In the genomic region with DNA sequence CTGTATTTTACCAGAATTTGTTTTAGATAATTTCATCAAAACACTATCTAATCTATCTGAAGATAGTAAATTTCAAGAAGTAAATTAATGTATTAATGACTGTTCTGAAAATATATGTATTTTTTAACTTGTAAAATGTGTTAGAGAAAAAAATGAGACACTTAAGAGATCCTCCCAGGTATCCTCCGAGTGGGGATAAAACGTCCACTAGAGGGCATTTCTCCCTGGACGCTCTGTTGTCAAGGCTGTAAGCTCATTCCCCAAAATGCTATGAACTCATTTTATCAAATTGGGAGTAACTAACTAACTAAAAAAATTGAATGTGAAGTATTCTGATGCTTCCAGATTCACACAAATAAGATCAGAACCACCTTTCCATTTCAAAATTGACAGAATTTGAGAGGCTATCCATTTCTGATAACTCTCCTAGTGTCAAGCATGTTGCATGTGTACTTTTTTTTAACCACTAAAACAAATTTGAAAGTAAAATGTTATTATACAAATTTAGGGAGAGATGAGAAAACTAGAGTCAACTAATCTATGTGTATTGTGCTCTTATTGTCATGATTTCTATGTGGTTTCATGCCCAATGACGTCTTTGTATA, we compare ENCODE assay signal across 8 cellular contexts.
DNase-seq lines count a peak whose midpoint lies in the region; ATAC-seq and TF ChIP-seq lines count a peak whose summit lies in the region.

No MANE protein-coding gene starts in this region.

- H3K4me3 ChIP-seq in GM23338 (no peak overlapping the region), mesenchymal stem cell (ENCODE audit: insufficient read depth in 1 of 2, low read depth in 1 of 2, low read length in 2 of 2) (no peak overlapping the region)

- H3K27me3 ChIP-seq in GM23338 (ENCODE audit: insufficient read depth) (no peaks in the 10 kb centered on the region), mesenchymal stem cell (ENCODE audit: control insufficient read depth in 1 of 2, insufficient read depth in 1 of 2, low read length in 2 of 2) (no peaks in the 10 kb centered on the region)

- no peaks in the 10 kb centered on the region for H3K9me3 Mint-ChIP-seq in activated CD4-positive, alpha-beta T cell treated with anti-CD3 and anti-CD28 coated beads for 36 hours (ENCODE audit: low read depth)
- no peaks in the 10 kb centered on the region for H3K9me3 Mint-ChIP-seq in GM23338

- H3K23ac ChIP-seq in mesenchymal stem cell (ENCODE audit: low read length in 2 of 2), result no peak overlapping the region

- WGBS in mesenchymal stem cell, result 0% methylated on average over 2 of the region's 4 CpGs

- H3K27ac Mint-ChIP-seq in activated CD4-positive, alpha-beta T cell treated with anti-CD3 and anti-CD28 coated beads for 36 hours, result no peak overlapping the region
- H3K27ac Mint-ChIP-seq in GM23338, result no peak overlapping the region

- CTCF ChIA-PET in activated CD4-positive, alpha-beta T cell treated with anti-CD3 and anti-CD28 coated beads for 36 hours (lab: Charles Lee), result interaction anchor here (1.0 to 1.3 kb wide), 2 partner anchors 866 to 867 kb away, joined by 4 read pairs; no protein-coding TSS in a partner anchor

- H3K4ac ChIP-seq in mesenchymal stem cell (ENCODE audit: low read depth in 1 of 2, low read length in 2 of 2), result no peak overlapping the region

- H4K20me1 ChIP-seq in GM23338 (replicated peaks; ENCODE audit: insufficient read depth), result no peaks in the 10 kb centered on the region

- peak; percentile 73 to 83 for TF ChIP-seq CTCF in GM23338 (conservative IDR thresholded peaks at IDR 0.05; ENCODE audit: low read depth in 2 of 2)

- H2AK5ac ChIP-seq in mesenchymal stem cell (ENCODE audit: low read length, severe bottlenecking), result no peak overlapping the region

- H3K4me1 Mint-ChIP-seq in activated CD4-positive, alpha-beta T cell treated with anti-CD3 and anti-CD28 coated beads for 36 hours, result no peaks in the 10 kb centered on the region
- peaks cover 7% of the 10 kb centered on the region; the same call in 2 of the 3 replicates for H3K4me1 Mint-ChIP-seq in GM23338

- no peak overlapping the region for H3K18ac ChIP-seq in mesenchymal stem cell (ENCODE audit: low read depth in 1 of 2, low read length in 2 of 2)

- H2BK12ac ChIP-seq in mesenchymal stem cell (ENCODE audit: low read length in 2 of 2), result no peak overlapping the region

- no peaks in the 10 kb centered on the region for H3F3A ChIP-seq in GM23338 (replicated peaks; ENCODE audit: low read depth)

- no peak for ATAC-seq in activated CD4-positive, alpha-beta T cell treated with anti-CD3 and anti-CD28 coated beads for 36 hours
- ATAC-seq in GM23338 (peak; percentile 83), GM19455 (IDR thresholded peaks at IDR 0.05; ENCODE audit: unreplicated experiment) (no peak), GM18873 (IDR thresholded peaks at IDR 0.05; ENCODE audit: low FRiP score, unreplicated experiment) (no peak)

- peaks cover 2% of the 10 kb centered on the region for H3K27me3 Mint-ChIP-seq in activated CD4-positive, alpha-beta T cell treated with anti-CD3 and anti-CD28 coated beads for 36 hours
- no peaks in the 10 kb centered on the region for H3K27me3 Mint-ChIP-seq in GM23338 (ENCODE audit: insufficient read depth, low read depth, poor library complexity)

- H3K27ac ChIP-seq in GM23338 (ENCODE audit: low read depth), result no peak overlapping the region
- H3K27ac ChIP-seq in mesenchymal stem cell (ENCODE audit: low read length, poor library complexity, severe bottlenecking), result no peak overlapping the region

- no peaks in the 10 kb centered on the region for H3K36me3 ChIP-seq in GM23338 (ENCODE audit: insufficient read depth)
- no peaks in the 10 kb centered on the region for H3K36me3 ChIP-seq in mesenchymal stem cell (ENCODE audit: control insufficient read depth in 1 of 2, insufficient read depth in 2 of 2, low read depth in 1 of 2, low read length in 2 of 2)

- H3K79me1 ChIP-seq in mesenchymal stem cell (replicated peaks; ENCODE audit: low read length, poor library complexity, severe bottlenecking), result no peaks in the 10 kb centered on the region

- H3K79me2 ChIP-seq in GM23338 (replicated peaks; ENCODE audit: insufficient read depth), result no peaks in the 10 kb centered on the region

- no peak overlapping the region for H2BK120ac ChIP-seq in mesenchymal stem cell (ENCODE audit: low read depth, low read length)

- no peak overlapping the region for H2AFZ ChIP-seq in GM23338
- no peak overlapping the region for H2AFZ ChIP-seq in mesenchymal stem cell (ENCODE audit: low read depth, low read length)

- no peaks in the 10 kb centered on the region for H3K9me3 ChIP-seq in mesenchymal stem cell (ENCODE audit: control insufficient read depth, low read length)

- peak; percentile 38 for DNase-seq in activated CD4-positive, alpha-beta T cell treated with anti-CD3 and anti-CD28 coated beads for 36 hours
- DNase-seq in activated CD4-positive, alpha-beta T cell treated with anti-CD3 and anti-CD28 coated beads for 1 hour, result no peak
- DNase-seq in GM23338 (ENCODE audit: low spot score) (peak; percentile 78), NCI-H2227 treated with DMSO at 0.1 percent for 48 hours (lab: John Stamatoyannopoulos, UW) (peak; percentile 1), cerebellum (ENCODE audit: low spot score) (peak; percentile 10), mesenchymal stem cell (peak; percentile 44)

- no peaks in the 10 kb centered on the region for H3K36me3 Mint-ChIP-seq in activated CD4-positive, alpha-beta T cell treated with anti-CD3 and anti-CD28 coated beads for 36 hours (ENCODE audit: low read depth)
- H3K36me3 Mint-ChIP-seq in GM23338 (ENCODE audit: low read depth), result no peaks in the 10 kb centered on the region

- no peak overlapping the region for H2BK5ac ChIP-seq in mesenchymal stem cell (ENCODE audit: low read depth, low read length, poor library complexity, severe bottlenecking)

- no peak overlapping the region for H3K14ac ChIP-seq in mesenchymal stem cell (ENCODE audit: low read length in 2 of 2)

- H2BK15ac ChIP-seq in mesenchymal stem cell (ENCODE audit: low read depth, poor library complexity, severe bottlenecking), result no peak overlapping the region

- H3K4me2 ChIP-seq in GM23338 (no peak overlapping the region), mesenchymal stem cell (ENCODE audit: low read length, poor library complexity, severe bottlenecking) (no peak overlapping the region)

- intact Hi-C loops in activated CD4-positive, alpha-beta T cell treated with anti-CD3 and anti-CD28 coated beads for 36 hours (cut with DNase I, micrococcal nuclease), result loop anchor here (1.0 to 2.0 kb wide), 2 partner anchors 867 kb away; no protein-coding TSS in a partner anchor

- H3K4me3 Mint-ChIP-seq in activated CD4-positive, alpha-beta T cell treated with anti-CD3 and anti-CD28 coated beads for 36 hours, result no peak overlapping the region
- H3K4me3 Mint-ChIP-seq in GM23338, result no peak overlapping the region

- POLR2A ChIA-PET in activated CD4-positive, alpha-beta T cell treated with anti-CD3 and anti-CD28 coated beads for 36 hours (lab: Charles Lee), result no interaction called here

- H4K91ac ChIP-seq in mesenchymal stem cell (ENCODE audit: low read length), result no peak overlapping the region

- no peaks in the 10 kb centered on the region for H3K9me2 ChIP-seq in GM23338 (ENCODE audit: insufficient read depth)

- no peak overlapping the region for H3K9ac ChIP-seq in mesenchymal stem cell (ENCODE audit: low read length)

- H3K4me1 ChIP-seq in GM23338 (ENCODE audit: insufficient read depth), result no peaks in the 10 kb centered on the region
- no peaks in the 10 kb centered on the region for H3K4me1 ChIP-seq in mesenchymal stem cell (ENCODE audit: control insufficient read depth, insufficient read depth, low read depth, low read length)

- no peak overlapping the region for H4K8ac ChIP-seq in mesenchymal stem cell (ENCODE audit: low read length)
